In genomic region chr10:1394155-1394912, GRCh38 we compare ENCODE assay signal across 2 cellular contexts.
TF ChIP-seq lines count a peak whose summit lies in the region.

No MANE protein-coding gene starts in this region.

TF ChIP-seq in SK-N-SH, 30 proteins besides CTCF, POLR2A, EP300 and RAD21:
- TF ChIP-seq FOXM1 (IDR thresholded peaks at IDR 0.05; ENCODE audit: low read depth) (no peak), GABPA (IDR thresholded peaks at IDR 0.05; ENCODE audit: low read depth) (no peak), SMC3 (IDR thresholded peaks at IDR 0.05; ENCODE audit: low read depth, low read length) (no peak), EZH2phosphoT487 (IDR thresholded peaks at IDR 0.05; ENCODE audit: borderline replicate concordance, low read depth) (no peak), USF1 (IDR thresholded peaks at IDR 0.05; ENCODE audit: borderline replicate concordance, low read depth) (no peak), SIN3A (IDR thresholded peaks at IDR 0.05; ENCODE audit: borderline replicate concordance, low read depth, low read length) (no peak), REST (IDR thresholded peaks at IDR 0.05; ENCODE audit: low read depth, low read length) (no peak), FOSL2 (IDR thresholded peaks at IDR 0.05; ENCODE audit: borderline replicate concordance, low read depth) (no peak), RXRA (IDR thresholded peaks at IDR 0.05; ENCODE audit: borderline replicate concordance, low read depth) (no peak), CHD2 (IDR thresholded peaks at IDR 0.05; ENCODE audit: low read length, partially characterized antibody) (no peak), POLR2AphosphoS5 (IDR thresholded peaks at IDR 0.05; ENCODE audit: low read depth, low read length) (no peak)

TF ChIP-seq in SK-N-SH treated with all-trans-retinoic acid at 6 μM for 48 hours, 23 proteins besides CTCF, POLR2A, EP300 and RAD21:
- TF ChIP-seq ARNTL (CRISPR knock-in tag; IDR thresholded peaks at IDR 0.05; ENCODE audit: borderline replicate concordance, low read depth) (no peak), ZNF8 (CRISPR knock-in tag; IDR thresholded peaks at IDR 0.05) (no peak), BACH2 (CRISPR knock-in tag; IDR thresholded peaks at IDR 0.05; ENCODE audit: borderline replicate concordance) (no peak), ZC3H10 (CRISPR knock-in tag; IDR thresholded peaks at IDR 0.05) (no peak)
